1 cellular context compared by ENCODE assay signal in the genomic region with DNA sequence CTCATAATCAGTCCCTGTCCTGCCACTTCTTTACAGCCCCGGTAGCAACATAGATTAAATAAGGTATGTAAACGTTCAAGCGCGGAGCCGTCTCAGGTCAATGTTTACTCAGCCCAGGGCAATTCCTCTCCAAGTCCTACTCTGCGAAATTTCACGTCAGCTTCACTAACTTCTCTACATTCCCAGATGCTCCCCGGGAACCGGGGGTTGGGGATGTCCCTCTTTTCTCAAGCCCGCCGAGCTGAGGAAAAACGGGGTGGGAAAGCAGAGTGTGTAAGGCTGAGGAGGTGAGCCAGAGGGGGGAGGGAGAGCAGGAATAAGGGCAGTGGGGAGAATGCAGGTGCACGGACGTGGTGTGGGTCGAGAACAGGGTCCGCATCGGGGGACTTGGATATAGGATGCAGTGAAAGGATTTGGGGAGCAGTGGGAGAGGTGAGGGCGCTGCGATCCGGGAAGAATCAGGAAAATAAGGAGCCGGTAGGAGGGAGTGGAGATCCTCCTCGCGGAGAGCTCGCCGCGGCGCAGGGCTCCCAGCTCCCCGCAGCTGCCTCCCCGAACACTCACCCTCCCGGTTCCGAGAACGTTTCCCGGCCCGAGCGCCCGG.
A peak's percentile ranks its signal among the peaks of the same experiment; 100 is the strongest.
TF ChIP-seq lines count a peak whose summit lies in the region.

No MANE protein-coding gene starts in this region.

TF ChIP-seq in K562, 482 proteins besides CTCF, POLR2A, EP300 and RAD21 (continued from another document):
- TF ChIP-seq, protein P1, sequence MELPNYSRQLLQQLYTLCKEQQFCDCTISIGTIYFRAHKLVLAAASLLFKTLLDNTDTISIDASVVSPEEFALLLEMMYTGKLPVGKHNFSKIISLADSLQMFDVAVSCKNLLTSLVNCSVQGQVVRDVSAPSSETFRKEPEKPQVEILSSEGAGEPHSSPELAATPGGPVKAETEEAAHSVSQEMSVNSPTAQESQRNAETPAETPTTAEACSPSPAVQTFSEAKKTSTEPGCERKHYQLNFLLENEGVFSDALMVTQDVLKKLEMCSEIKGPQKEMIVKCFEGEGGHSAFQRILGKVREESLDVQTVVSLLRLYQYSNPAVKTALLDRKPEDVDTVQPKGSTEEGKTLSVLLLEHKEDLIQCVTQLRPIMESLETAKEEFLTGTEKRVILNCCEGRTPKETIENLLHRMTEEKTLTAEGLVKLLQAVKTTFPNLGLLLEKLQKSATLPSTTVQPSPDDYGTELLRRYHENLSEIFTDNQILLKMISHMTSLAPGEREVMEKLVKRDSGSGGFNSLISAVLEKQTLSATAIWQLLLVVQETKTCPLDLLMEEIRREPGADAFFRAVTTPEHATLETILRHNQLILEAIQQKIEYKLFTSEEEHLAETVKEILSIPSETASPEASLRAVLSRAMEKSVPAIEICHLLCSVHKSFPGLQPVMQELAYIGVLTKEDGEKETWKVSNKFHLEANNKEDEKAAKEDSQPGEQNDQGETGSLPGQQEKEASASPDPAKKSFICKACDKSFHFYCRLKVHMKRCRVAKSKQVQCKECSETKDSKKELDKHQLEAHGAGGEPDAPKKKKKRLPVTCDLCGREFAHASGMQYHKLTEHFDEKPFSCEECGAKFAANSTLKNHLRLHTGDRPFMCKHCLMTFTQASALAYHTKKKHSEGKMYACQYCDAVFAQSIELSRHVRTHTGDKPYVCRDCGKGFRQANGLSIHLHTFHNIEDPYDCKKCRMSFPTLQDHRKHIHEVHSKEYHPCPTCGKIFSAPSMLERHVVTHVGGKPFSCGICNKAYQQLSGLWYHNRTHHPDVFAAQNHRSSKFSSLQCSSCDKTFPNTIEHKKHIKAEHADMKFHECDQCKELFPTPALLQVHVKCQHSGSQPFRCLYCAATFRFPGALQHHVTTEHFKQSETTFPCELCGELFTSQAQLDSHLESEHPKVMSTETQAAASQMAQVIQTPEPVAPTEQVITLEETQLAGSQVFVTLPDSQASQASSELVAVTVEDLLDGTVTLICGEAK (IDR thresholded peaks at IDR 0.05) = peak; percentile 74
- TF ChIP-seq, protein P1 (CRISPR knock-in tag; IDR thresholded peaks at IDR 0.05) = no peak
- TF ChIP-seq, protein P2, sequence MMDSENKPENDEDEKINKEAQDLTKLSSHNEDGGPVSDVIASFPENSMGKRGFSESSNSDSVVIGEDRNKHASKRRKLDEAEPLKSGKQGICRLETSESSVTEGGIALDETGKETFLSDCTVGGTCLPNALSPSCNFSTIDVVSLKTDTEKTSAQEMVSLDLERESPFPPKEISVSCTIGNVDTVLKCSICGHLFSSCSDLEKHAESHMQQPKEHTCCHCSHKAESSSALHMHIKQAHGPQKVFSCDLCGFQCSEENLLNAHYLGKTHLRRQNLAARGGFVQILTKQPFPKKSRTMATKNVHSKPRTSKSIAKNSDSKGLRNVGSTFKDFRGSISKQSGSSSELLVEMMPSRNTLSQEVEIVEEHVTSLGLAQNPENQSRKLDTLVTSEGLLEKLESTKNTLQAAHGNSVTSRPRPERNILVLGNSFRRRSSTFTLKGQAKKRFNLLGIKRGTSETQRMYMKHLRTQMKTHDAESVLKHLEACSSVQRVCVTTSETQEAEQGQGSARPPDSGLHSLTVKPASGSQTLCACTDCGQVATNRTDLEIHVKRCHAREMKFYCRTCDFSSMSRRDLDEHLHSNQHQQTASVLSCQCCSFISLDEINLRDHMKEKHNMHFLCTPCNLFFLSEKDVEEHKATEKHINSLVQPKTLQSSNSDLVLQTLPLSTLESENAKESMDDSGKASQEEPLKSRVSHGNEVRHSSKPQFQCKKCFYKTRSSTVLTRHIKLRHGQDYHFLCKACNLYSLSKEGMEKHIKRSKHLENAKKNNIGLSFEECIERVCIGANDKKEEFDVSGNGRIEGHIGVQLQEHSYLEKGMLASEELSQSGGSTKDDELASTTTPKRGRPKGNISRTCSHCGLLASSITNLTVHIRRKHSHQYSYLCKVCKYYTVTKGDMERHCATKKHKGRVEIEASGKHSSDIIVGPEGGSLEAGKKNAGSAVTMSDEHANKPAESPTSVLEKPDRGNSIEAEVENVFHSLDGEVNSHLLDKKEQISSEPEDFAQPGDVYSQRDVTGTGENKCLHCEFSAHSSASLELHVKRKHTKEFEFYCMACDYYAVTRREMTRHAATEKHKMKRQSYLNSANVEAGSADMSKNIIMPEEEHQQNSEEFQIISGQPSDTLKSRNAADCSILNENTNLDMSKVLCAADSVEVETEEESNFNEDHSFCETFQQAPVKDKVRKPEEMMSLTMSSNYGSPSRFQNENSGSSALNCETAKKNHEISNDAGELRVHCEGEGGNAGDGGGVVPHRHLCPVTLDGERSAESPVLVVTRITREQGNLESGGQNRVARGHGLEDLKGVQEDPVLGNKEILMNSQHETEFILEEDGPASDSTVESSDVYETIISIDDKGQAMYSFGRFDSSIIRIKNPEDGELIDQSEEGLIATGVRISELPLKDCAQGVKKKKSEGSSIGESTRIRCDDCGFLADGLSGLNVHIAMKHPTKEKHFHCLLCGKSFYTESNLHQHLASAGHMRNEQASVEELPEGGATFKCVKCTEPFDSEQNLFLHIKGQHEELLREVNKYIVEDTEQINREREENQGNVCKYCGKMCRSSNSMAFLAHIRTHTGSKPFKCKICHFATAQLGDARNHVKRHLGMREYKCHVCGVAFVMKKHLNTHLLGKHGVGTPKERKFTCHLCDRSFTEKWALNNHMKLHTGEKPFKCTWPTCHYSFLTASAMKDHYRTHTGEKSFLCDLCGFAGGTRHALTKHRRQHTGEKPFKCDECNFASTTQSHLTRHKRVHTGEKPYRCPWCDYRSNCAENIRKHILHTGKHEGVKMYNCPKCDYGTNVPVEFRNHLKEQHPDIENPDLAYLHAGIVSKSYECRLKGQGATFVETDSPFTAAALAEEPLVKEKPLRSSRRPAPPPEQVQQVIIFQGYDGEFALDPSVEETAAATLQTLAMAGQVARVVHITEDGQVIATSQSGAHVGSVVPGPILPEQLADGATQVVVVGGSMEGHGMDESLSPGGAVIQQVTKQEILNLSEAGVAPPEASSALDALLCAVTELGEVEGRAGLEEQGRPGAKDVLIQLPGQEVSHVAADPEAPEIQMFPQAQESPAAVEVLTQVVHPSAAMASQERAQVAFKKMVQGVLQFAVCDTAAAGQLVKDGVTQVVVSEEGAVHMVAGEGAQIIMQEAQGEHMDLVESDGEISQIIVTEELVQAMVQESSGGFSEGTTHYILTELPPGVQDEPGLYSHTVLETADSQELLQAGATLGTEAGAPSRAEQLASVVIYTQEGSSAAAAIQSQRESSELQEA (IDR thresholded peaks at IDR 0.05; ENCODE audit: low read depth) = no peak
- TF ChIP-seq, protein P3, sequence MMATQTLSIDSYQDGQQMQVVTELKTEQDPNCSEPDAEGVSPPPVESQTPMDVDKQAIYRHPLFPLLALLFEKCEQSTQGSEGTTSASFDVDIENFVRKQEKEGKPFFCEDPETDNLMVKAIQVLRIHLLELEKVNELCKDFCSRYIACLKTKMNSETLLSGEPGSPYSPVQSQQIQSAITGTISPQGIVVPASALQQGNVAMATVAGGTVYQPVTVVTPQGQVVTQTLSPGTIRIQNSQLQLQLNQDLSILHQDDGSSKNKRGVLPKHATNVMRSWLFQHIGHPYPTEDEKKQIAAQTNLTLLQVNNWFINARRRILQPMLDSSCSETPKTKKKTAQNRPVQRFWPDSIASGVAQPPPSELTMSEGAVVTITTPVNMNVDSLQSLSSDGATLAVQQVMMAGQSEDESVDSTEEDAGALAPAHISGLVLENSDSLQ (IDR thresholded peaks at IDR 0.05) = no peak
- TF ChIP-seq HDAC6 (IDR thresholded peaks at IDR 0.05; ENCODE audit: low read depth, low read length) = no peak
- 0 out of 2 replicates have a peak, but pooled peaks have one; percentile 18 for TF ChIP-seq SMARCA5 (IDR thresholded peaks at IDR 0.05)
- TF ChIP-seq KDM4B (IDR thresholded peaks at IDR 0.05; ENCODE audit: borderline replicate concordance in 2 of 2, low read depth in 1 of 2) = 0 out of 4 replicates have a peak, but pooled peaks of 1 of the 2 experiments have one; percentile 37
- no peak for TF ChIP-seq CHD2 (IDR thresholded peaks at IDR 0.05; ENCODE audit: low read depth, low read length)
- no peak for TF ChIP-seq EGR1 (conservative IDR thresholded peaks at IDR 0.05)
- TF ChIP-seq FOXA3 (CRISPR knock-in tag; conservative IDR thresholded peaks at IDR 0.05 in 1 of 2, IDR thresholded peaks at IDR 0.05 in 1 of 2) = peak; percentile 29 to 93; a peak in 2 of 4 replicates
- peak; percentile 46 for TF ChIP-seq ARHGAP35 (IDR thresholded peaks at IDR 0.05; ENCODE audit: partially characterized antibody)
- TF ChIP-seq ZNF253 (CRISPR knock-in tag; conservative IDR thresholded peaks at IDR 0.05) = no peak
- TF ChIP-seq TOE1 (IDR thresholded peaks at IDR 0.05; ENCODE audit: borderline replicate concordance) = peak; percentile 48; the same call in 1 of the 2 replicates
- TF ChIP-seq TOE1 (CRISPR knock-in tag; IDR thresholded peaks at IDR 0.05; ENCODE audit: borderline replicate concordance, low read depth) = no peak
- peak; percentile 59; the same call in 1 of the 2 replicates for TF ChIP-seq SMARCE1 (IDR thresholded peaks at IDR 0.05)
- 0 out of 2 replicates have a peak, but pooled peaks have one; percentile 21 for TF ChIP-seq ELF4 (CRISPR knock-in tag; IDR thresholded peaks at IDR 0.05)
- TF ChIP-seq SRSF1 (IDR thresholded peaks at IDR 0.05; ENCODE audit: low read depth, low read length) = no peak
- no peak for TF ChIP-seq RBM25 (IDR thresholded peaks at IDR 0.05; ENCODE audit: low read depth, low read length, severe bottlenecking)
- peak; percentile 48 to 55; a peak in 3 of 4 replicates for TF ChIP-seq KDM1A (IDR thresholded peaks at IDR 0.05)
- TF ChIP-seq GATA2 (CRISPR knock-in tag; IDR thresholded peaks at IDR 0.05) = no peak
- TF ChIP-seq ZNF121 (CRISPR knock-in tag; conservative IDR thresholded peaks at IDR 0.05) = no peak
- TF ChIP-seq, protein P4, sequence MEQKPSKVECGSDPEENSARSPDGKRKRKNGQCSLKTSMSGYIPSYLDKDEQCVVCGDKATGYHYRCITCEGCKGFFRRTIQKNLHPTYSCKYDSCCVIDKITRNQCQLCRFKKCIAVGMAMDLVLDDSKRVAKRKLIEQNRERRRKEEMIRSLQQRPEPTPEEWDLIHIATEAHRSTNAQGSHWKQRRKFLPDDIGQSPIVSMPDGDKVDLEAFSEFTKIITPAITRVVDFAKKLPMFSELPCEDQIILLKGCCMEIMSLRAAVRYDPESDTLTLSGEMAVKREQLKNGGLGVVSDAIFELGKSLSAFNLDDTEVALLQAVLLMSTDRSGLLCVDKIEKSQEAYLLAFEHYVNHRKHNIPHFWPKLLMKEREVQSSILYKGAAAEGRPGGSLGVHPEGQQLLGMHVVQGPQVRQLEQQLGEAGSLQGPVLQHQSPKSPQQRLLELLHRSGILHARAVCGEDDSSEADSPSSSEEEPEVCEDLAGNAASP (IDR thresholded peaks at IDR 0.05) = no peak
- peak in 1 of 2 experiments; percentile 60; a peak in 1 of 4 replicates for TF ChIP-seq HDAC1 (IDR thresholded peaks at IDR 0.05)
- TF ChIP-seq MAZ (CRISPR knock-in tag; conservative IDR thresholded peaks at IDR 0.05 in 1 of 2, IDR thresholded peaks at IDR 0.05 in 1 of 2) = peak; percentile 28 to 57; a peak in 3 of 4 replicates
- TF ChIP-seq NFATC3 (IDR thresholded peaks at IDR 0.05) = no peak
- TF ChIP-seq, protein P5, sequence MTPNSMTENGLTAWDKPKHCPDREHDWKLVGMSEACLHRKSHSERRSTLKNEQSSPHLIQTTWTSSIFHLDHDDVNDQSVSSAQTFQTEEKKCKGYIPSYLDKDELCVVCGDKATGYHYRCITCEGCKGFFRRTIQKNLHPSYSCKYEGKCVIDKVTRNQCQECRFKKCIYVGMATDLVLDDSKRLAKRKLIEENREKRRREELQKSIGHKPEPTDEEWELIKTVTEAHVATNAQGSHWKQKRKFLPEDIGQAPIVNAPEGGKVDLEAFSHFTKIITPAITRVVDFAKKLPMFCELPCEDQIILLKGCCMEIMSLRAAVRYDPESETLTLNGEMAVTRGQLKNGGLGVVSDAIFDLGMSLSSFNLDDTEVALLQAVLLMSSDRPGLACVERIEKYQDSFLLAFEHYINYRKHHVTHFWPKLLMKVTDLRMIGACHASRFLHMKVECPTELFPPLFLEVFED (CRISPR knock-in tag; conservative IDR thresholded peaks at IDR 0.05) = 0 out of 2 replicates have a peak, but pooled peaks have one; percentile 34
- TF ChIP-seq ZNF589 (CRISPR knock-in tag; IDR thresholded peaks at IDR 0.05; ENCODE audit: low read depth) = 0 out of 2 replicates have a peak, but pooled peaks have one; percentile 4
TF ChIP-seq in K562: peak in this region for 42.
